ENCODE assay signal across 10 cellular contexts in genomic region chr2:121489284-121489683, GRCh38. TPM values are rescaled to one million over a fixed set of nuclear protein-coding genes. Genes with fewer than 3 reads are reported as not detected.
A peak's percentile ranks its signal among the peaks of the same experiment; 100 is the strongest.
DNase-seq lines count a peak whose midpoint lies in the region; ATAC-seq and TF ChIP-seq lines count a peak whose summit lies in the region.
"Had no signal": no experiment of that assay in that cellular context is flagged by ENCODE, and none has a peak within 500 bp of the region (broad histone marks: within the 10 kb centered on the region; RNA-seq: fewer than 3 reads in every experiment).

No MANE protein-coding gene starts in this region.

- H3K4me1 Mint-ChIP-seq in HFFc6 (ENCODE audit: low read depth), result peaks cover 39% of the 10 kb centered on the region

- no peak for TF ChIP-seq CTCF in HFFc6 (IDR thresholded peaks at IDR 0.05)
- no peak for TF ChIP-seq CTCF in GM20000 (IDR thresholded peaks at IDR 0.05; ENCODE audit: extremely low read depth, missing control alignments)

- peak; percentile 87 for DNase-seq in NCI-H748 (lab: John Stamatoyannopoulos, UW; ENCODE audit: unreplicated experiment)
- DNase-seq in kidney glomerular epithelial cell (lab: John Stamatoyannopoulos, UW), result peak; percentile 23
- no peak for DNase-seq in inferior parietal cortex (ENCODE audit: extremely low spot score)
- no peak for DNase-seq in HFFc6
- no peak for DNase-seq in HPDE6-E6E7 (ENCODE audit: extremely low spot score)
- DNase-seq in GM20000 (ENCODE audit: low spot score), result no peak
- DNase-seq: activated T-cell treated with anti-CD3 and anti-CD28 coated beads, Interleukin-2, amount 50 U/mL, for 1 hour; Kasumi-1 had no signal

- H3K36me3 Mint-ChIP-seq in HFFc6 (ENCODE audit: low read depth), result peaks cover 5% of the 10 kb centered on the region

- no peak overlapping the region for H3K27ac Mint-ChIP-seq in HFFc6

- no peak overlapping the region for H3K4me3 Mint-ChIP-seq in HFFc6

- H3K27me3 Mint-ChIP-seq in HFFc6 (ENCODE audit: insufficient read depth), result peaks cover 1% of the 10 kb centered on the region; the same call in 1 of the 2 replicates

- H3K9me3 Mint-ChIP-seq in HFFc6, result no peaks in the 10 kb centered on the region

- ATAC-seq in GM18502 (IDR thresholded peaks at IDR 0.05; ENCODE audit: poor library complexity, unreplicated experiment) (peak; percentile 80), HG03457 (IDR thresholded peaks at IDR 0.05; ENCODE audit: unreplicated experiment) (peak; percentile 57)

RNA-seq across cellular contexts. Expression of gene RNU4ATAC, which starts 41.4 kb away (rescaled TPM):
- total RNA-seq in HFFc6 (2021; fragmentation: NEBNext Ultra II Directional; extraction: Animal tissue kit (Norgen Biotek cat#: 25700)), result not detected

Comparison
In these comparisons a context has a peak if more than half of its experiments do, and no peak if none do; other contexts are left out.
1. DNase-seq: peak in NCI-H748 (single experiment) and kidney glomerular epithelial cell (single experiment); none in inferior parietal cortex (single experiment), HFFc6 (single experiment), HPDE6-E6E7 (single experiment) and GM20000 (single experiment).